ENCODE assay signal across 14 cellular contexts in genomic region chr6:141103246-141103645, GRCh38.
DNase-seq lines count a peak whose midpoint lies in the region; ATAC-seq and TF ChIP-seq lines count a peak whose summit lies in the region.
"Had no signal": no experiment of that assay in that cellular context is flagged by ENCODE, and none has a peak within 500 bp of the region (broad histone marks: within the 10 kb centered on the region; RNA-seq: fewer than 3 reads in every experiment).

No MANE protein-coding gene starts in this region.

- BruUV-seq in PC-3 (replicated peaks; lab: Mats Ljungman, UMichigan): no TSS peak

- no peaks in the 10 kb centered on the region for H3F3A ChIP-seq in PC-3 (ENCODE audit: low read length, unreplicated experiment)

- H3K4me1 ChIP-seq in PC-3 (ENCODE audit: insufficient read depth, low read length): peaks cover 45% of the 10 kb centered on the region
- no peaks in the 10 kb centered on the region for H3K4me1 ChIP-seq in fibroblast of lung (ENCODE audit: control insufficient read depth, extremely low read depth, insufficient read depth, low read length)
- no peaks in the 10 kb centered on the region for H3K4me1 ChIP-seq in gastroesophageal sphincter
- H3K4me1 ChIP-seq: upper lobe of left lung had no signal

- H3K27me3 ChIP-seq in PC-3 (ENCODE audit: low read length) (no peaks in the 10 kb centered on the region), fibroblast of lung (ENCODE audit: control insufficient read depth, insufficient read depth, low read length) (no peaks in the 10 kb centered on the region), gastroesophageal sphincter (no peaks in the 10 kb centered on the region)
- H3K27me3 ChIP-seq: upper lobe of left lung had no signal

- CTCF ChIA-PET in PC-3 (lab: Charles Lee): no interaction called here

- ATAC-seq in PC-3: peak; percentile 84
- no peak for ATAC-seq in gastroesophageal sphincter
- no peak for ATAC-seq in GM19455 (IDR thresholded peaks at IDR 0.05; ENCODE audit: unreplicated experiment)
- no peak for ATAC-seq in GM19035 (IDR thresholded peaks at IDR 0.05; ENCODE audit: unreplicated experiment)
- ATAC-seq: Right ventricle myocardium inferior had no signal

- no peak for TF ChIP-seq EP300 in gastroesophageal sphincter (IDR thresholded peaks at IDR 0.05)

- POLR2A ChIA-PET in PC-3 (lab: Charles Lee; ENCODE audit: unreplicated experiment): no interaction called here

- H4K20me1 ChIP-seq in PC-3 (ENCODE audit: low read length) (no peaks in the 10 kb centered on the region), fibroblast of lung (ENCODE audit: control insufficient read depth, extremely low read depth, insufficient read depth, low read length) (no peaks in the 10 kb centered on the region)

- H3K4me3 ChIP-seq in PC-3 (ENCODE audit: low read length): no peak overlapping the region
- no peak overlapping the region for H3K4me3 ChIP-seq in fibroblast of lung (replicated peaks in 1 of 4; ENCODE audit: control extremely low read depth in 1 of 4, insufficient read depth in 1 of 4, low read depth in 3 of 4, low read length in 4 of 4)
- no peak overlapping the region for H3K4me3 ChIP-seq in gastroesophageal sphincter
- H3K4me3 ChIP-seq: upper lobe of left lung had no signal

- H3K79me2 ChIP-seq in PC-3 (ENCODE audit: low read length) (no peaks in the 10 kb centered on the region), fibroblast of lung (ENCODE audit: control insufficient read depth, insufficient read depth, low read length) (no peaks in the 10 kb centered on the region)

- H3K9ac ChIP-seq in PC-3 (ENCODE audit: low read length): peak overlapping the region; percentile 26
- H3K9ac ChIP-seq in fibroblast of lung (ENCODE audit: insufficient read depth, low read length): no peak overlapping the region

- peak overlapping the region; percentile 49 for H3K4me2 ChIP-seq in PC-3 (ENCODE audit: low read length)
- no peak overlapping the region for H3K4me2 ChIP-seq in fibroblast of lung (ENCODE audit: extremely low read depth, insufficient read depth, low read length)

- intact Hi-C loops in PC-3 (cut with micrococcal nuclease): no loop called here

- TF ChIP-seq CTCF in PC-3 (conservative IDR thresholded peaks at IDR 0.05; ENCODE audit: low read depth, low read length): no peak
- no peak for TF ChIP-seq CTCF in fibroblast of lung (conservative IDR thresholded peaks at IDR 0.05 in 1 of 2, IDR thresholded peaks at IDR 0.05 in 1 of 2; ENCODE audit: low read depth in 1 of 2, low read length in 2 of 2)
- no peak for TF ChIP-seq CTCF in gastroesophageal sphincter (IDR thresholded peaks at IDR 0.05)

- no peak overlapping the region for H2AFZ ChIP-seq in PC-3 (ENCODE audit: low read length)
- no peak overlapping the region for H2AFZ ChIP-seq in fibroblast of lung (ENCODE audit: low read length)

- TF ChIP-seq POLR2A in gastroesophageal sphincter (IDR thresholded peaks at IDR 0.05): no peak

- H3K9me2 ChIP-seq in PC-3 (replicated peaks; ENCODE audit: low read length): no peaks in the 10 kb centered on the region

- H3K27ac ChIP-seq in PC-3 (ENCODE audit: low read length) (peak overlapping the region; percentile 80), fibroblast of lung (ENCODE audit: insufficient read depth, low read length) (no peak overlapping the region), gastroesophageal sphincter (no peak overlapping the region)
- H3K27ac ChIP-seq: upper lobe of left lung had no signal

- no peaks in the 10 kb centered on the region for H3K9me3 ChIP-seq in PC-3 (ENCODE audit: low read length)
- no peaks in the 10 kb centered on the region for H3K9me3 ChIP-seq in fibroblast of lung (ENCODE audit: control insufficient read depth, insufficient read depth, low read depth, low read length)
- no peaks in the 10 kb centered on the region for H3K9me3 ChIP-seq in gastroesophageal sphincter

- peak; percentile 18 for DNase-seq in AG20443 (ENCODE audit: low spot score)
- DNase-seq in HPDE6-E6E7 (ENCODE audit: extremely low spot score): peak; percentile 6
- peak; percentile 87 for DNase-seq in PC-3
- peak; percentile 6 to 87 for DNase-seq in fibroblast of lung (ENCODE audit: low read depth in 2 of 2)
- DNase-seq in NCI-H524 treated with DMSO at 0.1 percent for 48 hours (lab: John Stamatoyannopoulos, UW): no peak
- DNase-seq: activated effector memory CD4-positive, alpha-beta T cell treated with Interleukin-2 at 50 U/mL for 16 hours; CD8-positive, alpha-beta memory T cell; midbrain; NCI-H1694 treated with DMSO at 0.1 percent for 48 hours; upper lobe of left lung had no signal

- H3K36me3 ChIP-seq in PC-3 (ENCODE audit: low read depth, low read length): no peaks in the 10 kb centered on the region
- no peaks in the 10 kb centered on the region for H3K36me3 ChIP-seq in fibroblast of lung (ENCODE audit: control insufficient read depth, insufficient read depth, low read length)
- no peaks in the 10 kb centered on the region for H3K36me3 ChIP-seq in gastroesophageal sphincter
- H3K36me3 ChIP-seq: upper lobe of left lung had no signal
